8 cellular contexts compared by ENCODE assay signal in the genomic region with DNA sequence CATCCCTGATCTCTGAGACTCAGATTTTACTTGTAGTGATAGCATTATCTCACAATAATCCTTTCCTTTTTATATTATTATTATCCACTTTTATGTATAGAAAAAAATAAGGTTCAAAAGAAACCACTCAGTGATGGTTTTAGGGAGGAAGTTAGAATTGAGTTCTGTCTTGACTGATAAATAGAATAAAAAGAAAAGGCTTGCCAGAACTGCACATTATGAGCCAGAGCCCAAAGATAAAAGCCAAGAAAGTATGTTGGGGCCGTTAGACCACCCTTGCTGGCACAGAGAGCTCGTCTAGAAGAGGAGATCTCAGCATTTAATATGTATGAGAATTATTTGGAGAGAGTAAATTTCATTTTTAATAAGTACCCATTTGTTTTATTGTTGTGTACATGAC.
"Had no signal": no experiment of that assay in that cellular context is flagged by ENCODE, and none has a peak within 500 bp of the region (broad histone marks: within the 10 kb centered on the region; RNA-seq: fewer than 3 reads in every experiment).

No MANE protein-coding gene starts in this region.

- H2AFZ ChIP-seq: GM23248, GM23338 had no signal

- H3K9ac ChIP-seq: GM23248 had no signal

- H3K4me1 ChIP-seq: HAP-1 had no signal

- H3K4me3 Mint-ChIP-seq: GM23338, H9, HFFc6 had no signal

- H3K4me2 ChIP-seq: GM23338 had no signal

- H3K27ac Mint-ChIP-seq: GM23338, HFFc6 had no signal

- H3K4me3 ChIP-seq: GM23248, GM23338, HAP-1 had no signal

- H3K27ac ChIP-seq: GM23248 had no signal

- DNase-seq: GM23248, GOT3, H7, H9, HCEC 1CT, HFFc6 had no signal

- H3K36me3 ChIP-seq: HAP-1 had no signal

- H3K9me3 ChIP-seq: HAP-1 had no signal

- H3K9me3 Mint-ChIP-seq: H9 had no signal

- H3K4me1 Mint-ChIP-seq: GM23338, H9 had no signal
